ENCODE assay signal across 1 cellular context in genomic region chr4:69754926-69755580, GRCh38.
TF ChIP-seq lines count a peak whose summit lies in the region.

No MANE protein-coding gene starts in this region.

TF ChIP-seq in HepG2, 621 proteins besides CTCF, POLR2A, EP300 and RAD21 (continued from another document):
- TF ChIP-seq GFI1 (CRISPR knock-in tag; IDR thresholded peaks at IDR 0.05; ENCODE audit: borderline replicate concordance) (peak; percentile 21; the same call in 1 of the 2 replicates), ISL2 (CRISPR knock-in tag; IDR thresholded peaks at IDR 0.05) (peak; percentile 58; the same call in 1 of the 2 replicates), SALL1 (CRISPR knock-in tag; IDR thresholded peaks at IDR 0.05) (peak; percentile 34; the same call in 1 of the 2 replicates), CEBPB (IDR thresholded peaks at IDR 0.05; ENCODE audit: borderline replicate concordance, low read depth, low read length) (peak; percentile 52; the same call in 1 of the 2 replicates), JUND (CRISPR knock-in tag; IDR thresholded peaks at IDR 0.05) (no peak), ZNF550 (CRISPR knock-in tag; IDR thresholded peaks at IDR 0.05; ENCODE audit: borderline replicate concordance) (no peak), TBL1XR1 (IDR thresholded peaks at IDR 0.05; ENCODE audit: borderline replicate concordance, low read length, partially characterized antibody) (no peak), GABPA (IDR thresholded peaks at IDR 0.05; ENCODE audit: low read depth, low read length) (no peak), GABPA (CRISPR knock-in tag; IDR thresholded peaks at IDR 0.05; ENCODE audit: low read depth) (no peak), ARNT (IDR thresholded peaks at IDR 0.05) (no peak), SOX6 (IDR thresholded peaks at IDR 0.05) (no peak), SOX6 (CRISPR knock-in tag; IDR thresholded peaks at IDR 0.05) (peak; percentile 51; the same call in 1 of the 2 replicates), RBAK (CRISPR knock-in tag; IDR thresholded peaks at IDR 0.05) (peak; percentile 98), GATAD2A (CRISPR knock-in tag; IDR thresholded peaks at IDR 0.05) (peak; percentile 62; the same call in 1 of the 2 replicates), FOXA3 (CRISPR knock-in tag; IDR thresholded peaks at IDR 0.05) (peak; percentile 46; the same call in 1 of the 2 replicates), SAP130 (CRISPR knock-in tag; IDR thresholded peaks at IDR 0.05; ENCODE audit: low read depth) (peak; percentile 45; the same call in 1 of the 2 replicates), NCOR1 (IDR thresholded peaks at IDR 0.05; ENCODE audit: borderline replicate concordance, low read length) (peak; percentile 77; the same call in 1 of the 2 replicates), RARA (CRISPR knock-in tag; IDR thresholded peaks at IDR 0.05) (peak; percentile 22; the same call in 1 of the 2 replicates), ZNF451 (CRISPR knock-in tag; IDR thresholded peaks at IDR 0.05) (no peak), CC2D1A (CRISPR knock-in tag; IDR thresholded peaks at IDR 0.05) (no peak), ZNF614 (CRISPR knock-in tag; IDR thresholded peaks at IDR 0.05; ENCODE audit: borderline replicate concordance) (0 out of 2 replicates have a peak, but pooled peaks have one; percentile 33), NRL (CRISPR knock-in tag; IDR thresholded peaks at IDR 0.05; ENCODE audit: borderline replicate concordance) (no peak), POGZ (CRISPR knock-in tag; IDR thresholded peaks at IDR 0.05) (peak; percentile 93), LCORL (IDR thresholded peaks at IDR 0.05) (no peak), LCORL (CRISPR knock-in tag; IDR thresholded peaks at IDR 0.05) (peak; percentile 24; the same call in 1 of the 2 replicates), NR0B2 (CRISPR knock-in tag; IDR thresholded peaks at IDR 0.05) (no peak), THAP7 (CRISPR knock-in tag; IDR thresholded peaks at IDR 0.05) (no peak), ZNF264 (CRISPR knock-in tag; IDR thresholded peaks at IDR 0.05) (0 out of 2 replicates have a peak, but pooled peaks have one; percentile 28), AGO2 (optimal IDR thresholded peaks at IDR 0.05; ENCODE audit: low read depth, low read length) (no peak), SOX13 (IDR thresholded peaks at IDR 0.05) (no peak), SOX13 (CRISPR knock-in tag; conservative IDR thresholded peaks at IDR 0.05 in 1 of 2, IDR thresholded peaks at IDR 0.05 in 1 of 2) (peak in 1 of 2 experiments; percentile 59; a peak in 2 of 4 replicates), ZMYM2 (CRISPR knock-in tag; IDR thresholded peaks at IDR 0.05) (peak; percentile 59; the same call in 1 of the 2 replicates), NR2F2 (IDR thresholded peaks at IDR 0.05; ENCODE audit: borderline replicate concordance, low read depth) (no peak), HNF4A (CRISPR knock-in tag; IDR thresholded peaks at IDR 0.05) (peak; percentile 96), ZNF784 (CRISPR knock-in tag; IDR thresholded peaks at IDR 0.05; ENCODE audit: borderline replicate concordance) (0 out of 2 replicates have a peak, but pooled peaks have one; percentile 70)
- TF ChIP-seq, protein P1, sequence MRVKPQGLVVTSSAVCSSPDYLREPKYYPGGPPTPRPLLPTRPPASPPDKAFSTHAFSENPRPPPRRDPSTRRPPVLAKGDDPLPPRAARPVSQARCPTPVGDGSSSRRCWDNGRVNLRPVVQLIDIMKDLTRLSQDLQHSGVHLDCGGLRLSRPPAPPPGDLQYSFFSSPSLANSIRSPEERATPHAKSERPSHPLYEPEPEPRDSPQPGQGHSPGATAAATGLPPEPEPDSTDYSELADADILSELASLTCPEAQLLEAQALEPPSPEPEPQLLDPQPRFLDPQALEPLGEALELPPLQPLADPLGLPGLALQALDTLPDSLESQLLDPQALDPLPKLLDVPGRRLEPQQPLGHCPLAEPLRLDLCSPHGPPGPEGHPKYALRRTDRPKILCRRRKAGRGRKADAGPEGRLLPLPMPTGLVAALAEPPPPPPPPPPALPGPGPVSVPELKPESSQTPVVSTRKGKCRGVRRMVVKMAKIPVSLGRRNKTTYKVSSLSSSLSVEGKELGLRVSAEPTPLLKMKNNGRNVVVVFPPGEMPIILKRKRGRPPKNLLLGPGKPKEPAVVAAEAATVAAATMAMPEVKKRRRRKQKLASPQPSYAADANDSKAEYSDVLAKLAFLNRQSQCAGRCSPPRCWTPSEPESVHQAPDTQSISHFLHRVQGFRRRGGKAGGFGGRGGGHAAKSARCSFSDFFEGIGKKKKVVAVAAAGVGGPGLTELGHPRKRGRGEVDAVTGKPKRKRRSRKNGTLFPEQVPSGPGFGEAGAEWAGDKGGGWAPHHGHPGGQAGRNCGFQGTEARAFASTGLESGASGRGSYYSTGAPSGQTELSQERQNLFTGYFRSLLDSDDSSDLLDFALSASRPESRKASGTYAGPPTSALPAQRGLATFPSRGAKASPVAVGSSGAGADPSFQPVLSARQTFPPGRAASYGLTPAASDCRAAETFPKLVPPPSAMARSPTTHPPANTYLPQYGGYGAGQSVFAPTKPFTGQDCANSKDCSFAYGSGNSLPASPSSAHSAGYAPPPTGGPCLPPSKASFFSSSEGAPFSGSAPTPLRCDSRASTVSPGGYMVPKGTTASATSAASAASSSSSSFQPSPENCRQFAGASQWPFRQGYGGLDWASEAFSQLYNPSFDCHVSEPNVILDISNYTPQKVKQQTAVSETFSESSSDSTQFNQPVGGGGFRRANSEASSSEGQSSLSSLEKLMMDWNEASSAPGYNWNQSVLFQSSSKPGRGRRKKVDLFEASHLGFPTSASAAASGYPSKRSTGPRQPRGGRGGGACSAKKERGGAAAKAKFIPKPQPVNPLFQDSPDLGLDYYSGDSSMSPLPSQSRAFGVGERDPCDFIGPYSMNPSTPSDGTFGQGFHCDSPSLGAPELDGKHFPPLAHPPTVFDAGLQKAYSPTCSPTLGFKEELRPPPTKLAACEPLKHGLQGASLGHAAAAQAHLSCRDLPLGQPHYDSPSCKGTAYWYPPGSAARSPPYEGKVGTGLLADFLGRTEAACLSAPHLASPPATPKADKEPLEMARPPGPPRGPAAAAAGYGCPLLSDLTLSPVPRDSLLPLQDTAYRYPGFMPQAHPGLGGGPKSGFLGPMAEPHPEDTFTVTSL (CRISPR knock-in tag; IDR thresholded peaks at IDR 0.05; ENCODE audit: borderline replicate concordance): peak; percentile 81
- TF ChIP-seq, protein P2, sequence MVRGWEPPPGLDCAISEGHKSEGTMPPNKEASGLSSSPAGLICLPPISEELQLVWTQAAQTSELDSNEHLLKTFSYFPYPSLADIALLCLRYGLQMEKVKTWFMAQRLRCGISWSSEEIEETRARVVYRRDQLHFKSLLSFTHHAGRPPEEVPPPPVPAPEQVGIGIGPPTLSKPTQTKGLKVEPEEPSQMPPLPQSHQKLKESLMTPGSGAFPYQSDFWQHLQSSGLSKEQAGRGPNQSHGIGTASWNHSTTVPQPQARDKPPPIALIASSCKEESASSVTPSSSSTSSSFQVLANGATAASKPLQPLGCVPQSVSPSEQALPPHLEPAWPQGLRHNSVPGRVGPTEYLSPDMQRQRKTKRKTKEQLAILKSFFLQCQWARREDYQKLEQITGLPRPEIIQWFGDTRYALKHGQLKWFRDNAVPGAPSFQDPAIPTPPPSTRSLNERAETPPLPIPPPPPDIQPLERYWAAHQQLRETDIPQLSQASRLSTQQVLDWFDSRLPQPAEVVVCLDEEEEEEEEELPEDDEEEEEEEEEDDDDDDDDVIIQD (CRISPR knock-in tag; IDR thresholded peaks at IDR 0.05; ENCODE audit: low read depth): peak; percentile 93
- TF ChIP-seq, protein P3, sequence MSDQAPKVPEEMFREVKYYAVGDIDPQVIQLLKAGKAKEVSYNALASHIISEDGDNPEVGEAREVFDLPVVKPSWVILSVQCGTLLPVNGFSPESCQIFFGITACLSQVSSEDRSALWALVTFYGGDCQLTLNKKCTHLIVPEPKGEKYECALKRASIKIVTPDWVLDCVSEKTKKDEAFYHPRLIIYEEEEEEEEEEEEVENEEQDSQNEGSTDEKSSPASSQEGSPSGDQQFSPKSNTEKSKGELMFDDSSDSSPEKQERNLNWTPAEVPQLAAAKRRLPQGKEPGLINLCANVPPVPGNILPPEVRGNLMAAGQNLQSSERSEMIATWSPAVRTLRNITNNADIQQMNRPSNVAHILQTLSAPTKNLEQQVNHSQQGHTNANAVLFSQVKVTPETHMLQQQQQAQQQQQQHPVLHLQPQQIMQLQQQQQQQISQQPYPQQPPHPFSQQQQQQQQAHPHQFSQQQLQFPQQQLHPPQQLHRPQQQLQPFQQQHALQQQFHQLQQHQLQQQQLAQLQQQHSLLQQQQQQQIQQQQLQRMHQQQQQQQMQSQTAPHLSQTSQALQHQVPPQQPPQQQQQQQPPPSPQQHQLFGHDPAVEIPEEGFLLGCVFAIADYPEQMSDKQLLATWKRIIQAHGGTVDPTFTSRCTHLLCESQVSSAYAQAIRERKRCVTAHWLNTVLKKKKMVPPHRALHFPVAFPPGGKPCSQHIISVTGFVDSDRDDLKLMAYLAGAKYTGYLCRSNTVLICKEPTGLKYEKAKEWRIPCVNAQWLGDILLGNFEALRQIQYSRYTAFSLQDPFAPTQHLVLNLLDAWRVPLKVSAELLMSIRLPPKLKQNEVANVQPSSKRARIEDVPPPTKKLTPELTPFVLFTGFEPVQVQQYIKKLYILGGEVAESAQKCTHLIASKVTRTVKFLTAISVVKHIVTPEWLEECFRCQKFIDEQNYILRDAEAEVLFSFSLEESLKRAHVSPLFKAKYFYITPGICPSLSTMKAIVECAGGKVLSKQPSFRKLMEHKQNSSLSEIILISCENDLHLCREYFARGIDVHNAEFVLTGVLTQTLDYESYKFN (CRISPR knock-in tag; conservative IDR thresholded peaks at IDR 0.05): peak; percentile 81
TF ChIP-seq in HepG2: peak in this region for 49.
